In genomic region chr14:70893062-70893841, GRCh38 we compare ENCODE assay signal across 22 cellular contexts. TPM values are rescaled to one million over a fixed set of nuclear protein-coding genes. Genes with fewer than 3 reads are reported as not detected.
DNase-seq lines count a peak whose midpoint lies in the region; ATAC-seq, FAIRE-seq and TF ChIP-seq lines count a peak whose summit lies in the region.
"Had no signal": no experiment of that assay in that cellular context is flagged by ENCODE, and none has a peak within 500 bp of the region (broad histone marks: within the 10 kb centered on the region; RNA-seq: fewer than 3 reads in every experiment).

No MANE protein-coding gene starts in this region.

- H3K36me3 Mint-ChIP-seq in activated T-cell treated with anti-CD3 and anti-CD28 coated beads, Interleukin-2, amount 50 U/mL, for 72 hours (ENCODE audit: insufficient read depth in 2 of 2) = peaks cover 0 to 3% of the 10 kb centered on the region in 2 donors
- H3K36me3 Mint-ChIP-seq in activated naive CD4-positive, alpha-beta T cell treated with anti-CD3 and anti-CD28 coated beads, Interleukin-2, amount 50 U/mL, for 72 hours = peaks cover 0 to 12% of the 10 kb centered on the region in 2 donors
- peaks cover 4% of the 10 kb centered on the region for H3K36me3 Mint-ChIP-seq in stimulated activated memory B cell treated with anti-CD40 and anti-IgM and Interleukin-4, amounts not matched to agents 10 μg/mL and 1 μg/mL and 100 μg/mL, for 72 hours

- ATAC-seq in activated T-cell treated with anti-CD3 and anti-CD28 coated beads, Interleukin-2, amount 50 U/mL, for 72 hours (replicated peaks in 1 of 2) = peak; percentile 39
- peak in 1 of 2 donors; percentile 3 for ATAC-seq in activated naive CD4-positive, alpha-beta T cell treated with anti-CD3 and anti-CD28 coated beads, Interleukin-2, amount 50 U/mL, for 72 hours
- no peak for ATAC-seq in stimulated activated memory B cell treated with anti-CD40 and anti-IgM and Interleukin-4, amounts not matched to agents 10 μg/mL and 1 μg/mL and 100 μg/mL, for 72 hours
- ATAC-seq: HCT116, heart right ventricle, left lobe of liver, Panc1 had no signal

- no peak for FAIRE-seq in D721Med (lab: Jason Lieb, UNC)

- H3K27ac ChIP-seq in KOPT-K1 (ENCODE audit: low read depth, low read length, poor library complexity, severe bottlenecking) (peak overlapping the region; percentile 29), dorsolateral prefrontal cortex (no peak overlapping the region)
- H3K27ac ChIP-seq: heart right ventricle, stomach had no signal

- H3K27ac Mint-ChIP-seq in activated T-cell treated with anti-CD3 and anti-CD28 coated beads, Interleukin-2, amount 50 U/mL, for 72 hours = peak overlapping the region; percentile 91
- H3K27ac Mint-ChIP-seq in activated naive CD4-positive, alpha-beta T cell treated with anti-CD3 and anti-CD28 coated beads, Interleukin-2, amount 50 U/mL, for 72 hours = peak overlapping the region; percentile 46
- no peak overlapping the region for H3K27ac Mint-ChIP-seq in stimulated activated memory B cell treated with anti-CD40 and anti-IgM and Interleukin-4, amounts not matched to agents 10 μg/mL and 1 μg/mL and 100 μg/mL, for 72 hours

- peaks cover 82% of the 10 kb centered on the region for H3K4me1 Mint-ChIP-seq in activated T-cell treated with anti-CD3 and anti-CD28 coated beads, Interleukin-2, amount 50 U/mL, for 72 hours (ENCODE audit: low read depth)
- peaks cover 14% of the 10 kb centered on the region for H3K4me1 Mint-ChIP-seq in stimulated activated memory B cell treated with anti-CD40 and anti-IgM and Interleukin-4, amounts not matched to agents 10 μg/mL and 1 μg/mL and 100 μg/mL, for 72 hours

- peak overlapping the region; percentile 68 to 73 for H3K4me3 Mint-ChIP-seq in activated T-cell treated with anti-CD3 and anti-CD28 coated beads, Interleukin-2, amount 50 U/mL, for 72 hours
- peak overlapping the region; percentile 3 for H3K4me3 Mint-ChIP-seq in stimulated activated memory B cell treated with anti-CD40 and anti-IgM and Interleukin-4, amounts not matched to agents 10 μg/mL and 1 μg/mL and 100 μg/mL, for 72 hours

- intact Hi-C loops in dorsolateral prefrontal cortex (cut with DNase I) = no loop called here

- no peak overlapping the region for H3K4me3 ChIP-seq in dorsolateral prefrontal cortex
- H3K4me3 ChIP-seq: heart right ventricle, spleen, stomach had no signal

- H3K9me3 Mint-ChIP-seq in activated T-cell treated with anti-CD3 and anti-CD28 coated beads, Interleukin-2, amount 50 U/mL, for 72 hours = peaks cover 0 to 4% of the 10 kb centered on the region in 2 donors
- H3K9me3 Mint-ChIP-seq in activated naive CD4-positive, alpha-beta T cell treated with anti-CD3 and anti-CD28 coated beads, Interleukin-2, amount 50 U/mL, for 72 hours = peaks cover 0 to 7% of the 10 kb centered on the region in 2 donors
- H3K9me3 Mint-ChIP-seq in stimulated activated memory B cell treated with anti-CD40 and anti-IgM and Interleukin-4, amounts not matched to agents 10 μg/mL and 1 μg/mL and 100 μg/mL, for 72 hours = peaks cover 4% of the 10 kb centered on the region

- peaks cover 3% of the 10 kb centered on the region for H3K27me3 Mint-ChIP-seq in activated T-cell treated with anti-CD3 and anti-CD28 coated beads, Interleukin-2, amount 50 U/mL, for 72 hours (ENCODE audit: low read depth)
- peaks cover 28% of the 10 kb centered on the region for H3K27me3 Mint-ChIP-seq in stimulated activated memory B cell treated with anti-CD40 and anti-IgM and Interleukin-4, amounts not matched to agents 10 μg/mL and 1 μg/mL and 100 μg/mL, for 72 hours

- TF ChIP-seq CTCF in dorsolateral prefrontal cortex (IDR thresholded peaks at IDR 0.05 in 54 of 56, conservative IDR thresholded peaks at IDR 0.05 in 2 of 56; ENCODE audit: low read depth in 1 of 56, partially characterized antibody in 56 of 56) (no peak), D721Med (IDR thresholded peaks at IDR 0.05; ENCODE audit: insufficient read depth, missing control alignments) (no peak)

- H3K36me3 ChIP-seq in KOPT-K1 (ENCODE audit: insufficient read depth, low read length) = no peaks in the 10 kb centered on the region
- H3K36me3 ChIP-seq: heart right ventricle, spleen, stomach had no signal

- no peak for DNase-seq in activated T-cell treated with anti-CD3 and anti-CD28 coated beads, Interleukin-2, amount 50 U/mL, for 72 hours
- DNase-seq in activated T-cell treated with anti-CD3 and anti-CD28 coated beads for 4 hours (no peak), NCI-H1436 (lab: John Stamatoyannopoulos, UW) (no peak), dorsolateral prefrontal cortex (no peak), D721Med (ENCODE audit: insufficient read length, low spot score) (no peak)
- no peak for DNase-seq in activated naive CD4-positive, alpha-beta T cell treated with anti-CD3 and anti-CD28 coated beads, Interleukin-2, amount 50 U/mL, for 72 hours (ENCODE audit: low spot score in 2 of 2)
- DNase-seq: heart right ventricle; IMR-90; mesendoderm; MM.1S; NCI-H146; NCI-H524; NK-92 treated with Interleukin-12 subunit alpha and Interleukin-12 subunit beta, amount 100 ng/mL, for 24 hours; spleen; stimulated activated CD4-positive, alpha-beta T cell treated with anti-CD3 and anti-CD28 coated beads, Interleukin-4, amount 100 ng/mL, for 1 hour; stomach; trophoblast cell had no signal

- H3K27me3 ChIP-seq in dorsolateral prefrontal cortex = peaks cover 0 to 8% (median 0%) of the 10 kb centered on the region in 45 donors
- H3K27me3 ChIP-seq: heart right ventricle, stomach had no signal

- no peaks in the 10 kb centered on the region for H3K9me3 ChIP-seq in KOPT-K1 (ENCODE audit: insufficient read depth, low read length, poor library complexity, severe bottlenecking)
- H3K9me3 ChIP-seq: heart right ventricle, spleen, stomach had no signal

RNA-seq across cellular contexts. Expression of gene PCNX1, which starts 14.0 kb away (rescaled TPM):
- 10 to 100 TPM; 83.3 to 85.8 TPM for total RNA-seq in activated T-cell treated with anti-CD3 and anti-CD28 coated beads, Interleukin-2, amount 50 U/mL, for 72 hours
- total RNA-seq in activated naive CD4-positive, alpha-beta T cell treated with anti-CD3 and anti-CD28 coated beads, Interleukin-2, amount 50 U/mL, for 72 hours = 100 to 1,000 TPM in 1 of 2 donors, 10 to 100 TPM in 1; 67.4 to 107 TPM
- total RNA-seq in dorsolateral prefrontal cortex = 100 to 1,000 TPM in 5 of 120 experiments, 10 to 100 TPM in 115; 61.9 to 138 (median 81.6) TPM
